Comparison of ENCODE assay signal across 9 cellular contexts in genomic region chr20:45822863-45823262, GRCh38. TPM values are rescaled to one million over a fixed set of nuclear protein-coding genes. Genes with fewer than 3 reads are reported as not detected.
A peak's percentile ranks its signal among the peaks of the same experiment; 100 is the strongest.
DNase-seq lines count a peak whose midpoint lies in the region; ATAC-seq and TF ChIP-seq lines count a peak whose summit lies in the region.
"Had no signal": no experiment of that assay in that cellular context is flagged by ENCODE, and none has a peak within 500 bp of the region (broad histone marks: within the 10 kb centered on the region; RNA-seq: fewer than 3 reads in every experiment).

No MANE protein-coding gene starts in this region.

- TF ChIP-seq CTCF in WERI-Rb-1 (IDR thresholded peaks at IDR 0.05; ENCODE audit: low read depth, low read length) (no peak), GM10248 (IDR thresholded peaks at IDR 0.05; ENCODE audit: control extremely low read depth, extremely low read depth, low read depth, missing control alignments) (no peak)

- no peaks in the 10 kb centered on the region for H3K36me3 ChIP-seq in WERI-Rb-1

- H3K27me3 Mint-ChIP-seq in memory B cell, result peaks cover 3% of the 10 kb centered on the region
- H3K27me3 Mint-ChIP-seq in natural killer cell treated with Interleukin-12 subunit alpha and Interleukin-12 subunit beta and Interleukin-15 and Interleukin-18, amount 100 ng/mL, for 72 hours, result peaks cover 28 to 41% of the 10 kb centered on the region in 2 donors

- no peak overlapping the region for H3K4me3 ChIP-seq in WERI-Rb-1 (ENCODE audit: low read depth, low read length)

- POLR2A ChIA-PET in GM10248 (lab: Yijun Ruan, JAX), result no interaction called here

- H3K4me3 Mint-ChIP-seq in memory B cell, result peak overlapping the region; percentile 49
- H3K4me3 Mint-ChIP-seq in natural killer cell treated with Interleukin-12 subunit alpha and Interleukin-12 subunit beta and Interleukin-15 and Interleukin-18, amount 100 ng/mL, for 72 hours, result no peak overlapping the region

- H3K9me3 ChIP-seq in WERI-Rb-1 (ENCODE audit: severe bottlenecking), result no peaks in the 10 kb centered on the region

- no peak overlapping the region for H3K27ac Mint-ChIP-seq in memory B cell
- no peak overlapping the region for H3K27ac Mint-ChIP-seq in natural killer cell treated with Interleukin-12 subunit alpha and Interleukin-12 subunit beta and Interleukin-15 and Interleukin-18, amount 100 ng/mL, for 72 hours

- H3K9me3 Mint-ChIP-seq in memory B cell, result no peaks in the 10 kb centered on the region
- H3K9me3 Mint-ChIP-seq in natural killer cell treated with Interleukin-12 subunit alpha and Interleukin-12 subunit beta and Interleukin-15 and Interleukin-18, amount 100 ng/mL, for 72 hours, result no peaks in the 10 kb centered on the region

- no peaks in the 10 kb centered on the region for H3K36me3 Mint-ChIP-seq in memory B cell
- no peaks in the 10 kb centered on the region for H3K36me3 Mint-ChIP-seq in natural killer cell treated with Interleukin-12 subunit alpha and Interleukin-12 subunit beta and Interleukin-15 and Interleukin-18, amount 100 ng/mL, for 72 hours

- ATAC-seq in memory B cell (ENCODE audit: low read depth) (no peak), HG03520 (IDR thresholded peaks at IDR 0.05; ENCODE audit: unreplicated experiment) (no peak)
- no peak for ATAC-seq in natural killer cell treated with Interleukin-12 subunit alpha and Interleukin-12 subunit beta and Interleukin-15 and Interleukin-18, amount 100 ng/mL, for 72 hours

- peak; percentile 39 for DNase-seq in AG20443 (ENCODE audit: low spot score)
- peak; percentile 57 for DNase-seq in HK-2 (ENCODE audit: unreplicated experiment)
- DNase-seq in WERI-Rb-1, result peak; percentile 29
- no peak for DNase-seq in memory B cell (ENCODE audit: low spot score in 2 of 2)
- DNase-seq in natural killer cell treated with Interleukin-12 subunit alpha and Interleukin-12 subunit beta and Interleukin-15 and Interleukin-18, amount 100 ng/mL, for 72 hours (ENCODE audit: low spot score), result no peak
- no peak for DNase-seq in AML-193 (lab: John Stamatoyannopoulos, UW)
- DNase-seq in GM10248 (ENCODE audit: extremely low spot score), result no peak

- CTCF ChIA-PET in GM10248 (lab: Yijun Ruan, JAX), result interaction anchor here (1.1 to 1.3 kb wide), 2 partner anchors 23 to 140 kb away, joined by 3 to 6 read pairs; no protein-coding TSS in a partner anchor

- H3K27ac ChIP-seq in WERI-Rb-1, result no peak overlapping the region
- H3K27ac ChIP-seq: HL-60 had no signal

- peaks cover 20% of the 10 kb centered on the region for H3K4me1 Mint-ChIP-seq in memory B cell
- H3K4me1 Mint-ChIP-seq in natural killer cell treated with Interleukin-12 subunit alpha and Interleukin-12 subunit beta and Interleukin-15 and Interleukin-18, amount 100 ng/mL, for 72 hours (ENCODE audit: low read depth in 2 of 2), result peaks cover 11 to 13% of the 10 kb centered on the region in 2 donors

- H3K27me3 ChIP-seq in WERI-Rb-1 (ENCODE audit: insufficient read depth, low read depth, severe bottlenecking), result no peaks in the 10 kb centered on the region

RNA-seq across cellular contexts. Expression of gene TNNC2, which starts 4.2 kb away (rescaled TPM):
- not detected for total RNA-seq in natural killer cell treated with Interleukin-12 subunit alpha and Interleukin-12 subunit beta and Interleukin-15 and Interleukin-18, amount 100 ng/mL, for 72 hours

RNA-seq across cellular contexts. Expression of gene UBE2C, which starts 10.4 kb away (rescaled TPM):
- 100 to 1,000 TPM in 1 of 2 donors, 10 to 100 TPM in 1; 89.7 to 139 TPM for total RNA-seq in natural killer cell treated with Interleukin-12 subunit alpha and Interleukin-12 subunit beta and Interleukin-15 and Interleukin-18, amount 100 ng/mL, for 72 hours

RNA-seq across cellular contexts. Expression of gene SNX21, which starts 10.7 kb away (rescaled TPM):
- total RNA-seq in natural killer cell treated with Interleukin-12 subunit alpha and Interleukin-12 subunit beta and Interleukin-15 and Interleukin-18, amount 100 ng/mL, for 72 hours, result 1 to 10 TPM; 1.5 to 2.2 TPM

RNA-seq across cellular contexts. Expression of gene DNTTIP1, which starts 31.1 kb away (rescaled TPM):
- 10 to 100 TPM; 25.5 to 30.4 TPM for total RNA-seq in natural killer cell treated with Interleukin-12 subunit alpha and Interleukin-12 subunit beta and Interleukin-15 and Interleukin-18, amount 100 ng/mL, for 72 hours

RNA-seq across cellular contexts. Expression of gene WFDC3, which starts 31.2 kb away (rescaled TPM):
- not detected for total RNA-seq in natural killer cell treated with Interleukin-12 subunit alpha and Interleukin-12 subunit beta and Interleukin-15 and Interleukin-18, amount 100 ng/mL, for 72 hours

Comparison
In these comparisons a context has a peak if more than half of its experiments do, and no peak if none do; other contexts are left out.
1. DNase-seq: peak in AG20443 (single experiment), HK-2 (single experiment) and WERI-Rb-1 (single experiment); none in memory B cell (0 of 2), natural killer cell treated with Interleukin-12 subunit alpha and Interleukin-12 subunit beta and Interleukin-15 and Interleukin-18, amount 100 ng/mL, for 72 hours (single experiment), AML-193 (0 of 2) and GM10248 (single experiment).